ENCODE assay signal across 1 cellular context in the genomic region with DNA sequence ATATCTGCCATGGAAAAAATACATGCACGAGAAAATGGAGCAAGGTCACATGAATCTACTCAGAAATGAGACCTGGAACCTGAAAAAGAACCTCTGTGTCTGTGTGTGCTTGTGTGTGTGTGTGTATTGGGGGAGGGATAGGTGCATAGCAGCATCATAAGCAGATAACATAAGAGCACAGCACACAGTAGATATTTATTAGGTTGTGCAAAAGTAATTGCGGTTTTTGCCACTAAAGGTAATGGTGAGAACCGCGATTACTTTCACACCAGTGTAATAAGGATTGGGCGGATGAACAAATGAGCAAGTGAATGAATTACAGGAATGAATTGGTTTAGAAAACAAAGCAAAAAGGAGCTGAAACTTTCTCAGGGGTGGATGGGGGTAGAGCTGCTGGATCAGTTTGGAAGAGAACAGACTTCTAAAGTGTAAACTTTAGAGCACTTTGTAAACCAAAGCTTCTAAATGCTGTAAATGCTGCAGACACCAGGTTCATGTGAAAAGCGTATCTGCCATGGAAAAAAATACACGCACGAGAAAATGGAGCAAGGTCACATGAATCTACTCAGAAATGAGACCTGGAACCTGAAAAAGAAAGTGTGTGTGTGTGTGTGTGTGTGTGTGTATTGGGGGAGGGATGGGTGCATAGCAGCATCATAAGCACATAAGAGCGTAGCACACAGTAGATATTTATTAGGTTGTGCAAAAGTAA.
TF ChIP-seq lines count a peak whose summit lies in the region.

No MANE protein-coding gene starts in this region.

TF ChIP-seq in SK-N-SH treated with all-trans-retinoic acid at 6 μM for 48 hours, 23 proteins besides CTCF, POLR2A, EP300 and RAD21 (continued from another document):
- TF ChIP-seq, protein P1, sequence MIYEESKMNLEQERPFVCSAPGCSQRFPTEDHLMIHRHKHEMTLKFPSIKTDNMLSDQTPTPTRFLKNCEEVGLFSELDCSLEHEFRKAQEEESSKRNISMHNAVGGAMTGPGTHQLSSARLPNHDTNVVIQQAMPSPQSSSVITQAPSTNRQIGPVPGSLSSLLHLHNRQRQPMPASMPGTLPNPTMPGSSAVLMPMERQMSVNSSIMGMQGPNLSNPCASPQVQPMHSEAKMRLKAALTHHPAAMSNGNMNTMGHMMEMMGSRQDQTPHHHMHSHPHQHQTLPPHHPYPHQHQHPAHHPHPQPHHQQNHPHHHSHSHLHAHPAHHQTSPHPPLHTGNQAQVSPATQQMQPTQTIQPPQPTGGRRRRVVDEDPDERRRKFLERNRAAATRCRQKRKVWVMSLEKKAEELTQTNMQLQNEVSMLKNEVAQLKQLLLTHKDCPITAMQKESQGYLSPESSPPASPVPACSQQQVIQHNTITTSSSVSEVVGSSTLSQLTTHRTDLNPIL (CRISPR knock-in tag; IDR thresholded peaks at IDR 0.05; ENCODE audit: low read depth), result no peak
- no peak for TF ChIP-seq ZNF565 (CRISPR knock-in tag; conservative IDR thresholded peaks at IDR 0.05; ENCODE audit: low read depth)
- TF ChIP-seq TOX (CRISPR knock-in tag; IDR thresholded peaks at IDR 0.05; ENCODE audit: borderline replicate concordance), result no peak
- TF ChIP-seq ZC3H10 (CRISPR knock-in tag; IDR thresholded peaks at IDR 0.05), result no peak
- TF ChIP-seq ARNTL (CRISPR knock-in tag; IDR thresholded peaks at IDR 0.05; ENCODE audit: borderline replicate concordance, low read depth), result no peak
- no peak for TF ChIP-seq ZFP3 (CRISPR knock-in tag; IDR thresholded peaks at IDR 0.05)
